In genomic region chr3:177602601-177603136, GRCh38 we compare ENCODE assay signal across 8 cellular contexts.
A peak's percentile ranks its signal among the peaks of the same experiment; 100 is the strongest.
DNase-seq lines count a peak whose midpoint lies in the region; ATAC-seq and TF ChIP-seq lines count a peak whose summit lies in the region.
"Had no signal": no experiment of that assay in that cellular context is flagged by ENCODE, and none has a peak within 500 bp of the region (broad histone marks: within the 10 kb centered on the region; RNA-seq: fewer than 3 reads in every experiment).

No MANE protein-coding gene starts in this region.

- ATAC-seq in GM18511 (IDR thresholded peaks at IDR 0.05; ENCODE audit: unreplicated experiment), result peak; percentile 19

- DNase-seq in NCI-H1436 treated with DMSO at 0.1 percent for 48 hours (lab: John Stamatoyannopoulos, UW), result peak; percentile 70
- DNase-seq in MCF 10A (ENCODE audit: unreplicated experiment), result peak; percentile 16
- no peak for DNase-seq in prostate gland (ENCODE audit: low spot score)
- DNase-seq in NCI-H1930 (lab: John Stamatoyannopoulos, UW), result no peak
- no peak for DNase-seq in stimulated activated CD4-positive, alpha-beta T cell treated with anti-CD3 and anti-CD28 coated beads, Interleukin-12 subunit alpha, Interleukin-12 subunit beta, amount 100 ng/mL, for 4 hours
- DNase-seq in endodermal cell, result no peak
- DNase-seq: retina had no signal

- POLR2A ChIA-PET in MCF 10A (lab: Yijun Ruan, JAX), result interaction anchor here (0.6 to 1.3 kb wide), 4 partner anchors 8 to 687 kb away, joined by 3 to 4 read pairs (median 3); no protein-coding TSS in a partner anchor

- peaks cover 10% of the 10 kb centered on the region for H3K4me1 ChIP-seq in prostate gland (replicated peaks)
- H3K4me1 ChIP-seq in endodermal cell (ENCODE audit: control insufficient read depth, insufficient read depth, low read length), result peaks cover 3% of the 10 kb centered on the region

- H3K4me3 Mint-ChIP-seq in MCF 10A (ENCODE audit: unreplicated experiment), result no peak overlapping the region
- H3K4me3 Mint-ChIP-seq in endodermal cell, result no peak overlapping the region

- no peak for TF ChIP-seq CTCF in MCF 10A (IDR thresholded peaks at IDR 0.05; ENCODE audit: unreplicated experiment)
- no peak for TF ChIP-seq CTCF in prostate gland (IDR thresholded peaks at IDR 0.05)
- no peak for TF ChIP-seq CTCF in endodermal cell (conservative IDR thresholded peaks at IDR 0.05)

- H3K27ac Mint-ChIP-seq in MCF 10A (ENCODE audit: low read depth, unreplicated experiment) (no peak overlapping the region), endodermal cell (no peak overlapping the region)

- H3K27me3 Mint-ChIP-seq in MCF 10A (ENCODE audit: insufficient read depth, unreplicated experiment) (no peaks in the 10 kb centered on the region), endodermal cell (ENCODE audit: insufficient read depth) (no peaks in the 10 kb centered on the region)

- H3K9me3 Mint-ChIP-seq in MCF 10A (ENCODE audit: unreplicated experiment) (no peaks in the 10 kb centered on the region), endodermal cell (peaks cover 11% of the 10 kb centered on the region)

- no TSS peak for BruUV-seq in MCF 10A (replicated peaks; lab: Mats Ljungman, UMichigan)

- H3K9me3 ChIP-seq in prostate gland (no peaks in the 10 kb centered on the region), endodermal cell (ENCODE audit: control insufficient read depth, low read length) (peaks cover 15% of the 10 kb centered on the region)

- H3K4me3 ChIP-seq in prostate gland (no peak overlapping the region), endodermal cell (ENCODE audit: low read length) (no peak overlapping the region)

- no peaks in the 10 kb centered on the region for H3K36me3 ChIP-seq in prostate gland
- H3K36me3 ChIP-seq in endodermal cell (ENCODE audit: control insufficient read depth, insufficient read depth, low read length), result no peaks in the 10 kb centered on the region

- intact Hi-C loops in MCF 10A (cut with micrococcal nuclease), result no loop called here
- intact Hi-C loops in prostate gland (cut with DNase I), result no loop called here

- H3K27me3 ChIP-seq in prostate gland (replicated peaks; ENCODE audit: insufficient read depth), result no peaks in the 10 kb centered on the region
- no peaks in the 10 kb centered on the region for H3K27me3 ChIP-seq in endodermal cell (ENCODE audit: control insufficient read depth, insufficient read depth, low read length, poor library complexity, severe bottlenecking)

- no peak overlapping the region for H3K9ac ChIP-seq in endodermal cell (ENCODE audit: extremely low read depth, low read length, poor library complexity, severe bottlenecking)

- 28% methylated on average over 2 of the region's 2 CpGs for WGBS in prostate gland
- 98% methylated on average over 2 of the region's 2 CpGs; no CpG with 5 or more reads in 1 of the 2 experiments for WGBS in endodermal cell (ENCODE audit: insufficient coverage in 1 of 2, insufficient read length in 1 of 2), 2 experiments

- CTCF ChIA-PET in MCF 10A (lab: Yijun Ruan, JAX), result interaction anchor here (0.6 kb wide), 2 partner anchors 232 to 306 kb away, joined by 3 to 4 read pairs; no protein-coding TSS in a partner anchor

- TF ChIP-seq POLR2A in prostate gland (IDR thresholded peaks at IDR 0.05), result no peak

- H3K4me1 Mint-ChIP-seq in MCF 10A (ENCODE audit: insufficient read depth, unreplicated experiment) (peaks cover 43% of the 10 kb centered on the region), endodermal cell (peaks cover 23% of the 10 kb centered on the region)

- H3K27ac ChIP-seq in prostate gland (peak overlapping the region; percentile 57 to 77), endodermal cell (ENCODE audit: low read depth, low read length) (no peak overlapping the region)

- no peaks in the 10 kb centered on the region for H3K36me3 Mint-ChIP-seq in MCF 10A (ENCODE audit: insufficient read depth, unreplicated experiment)
- no peaks in the 10 kb centered on the region for H3K36me3 Mint-ChIP-seq in endodermal cell (ENCODE audit: low read depth)

Comparison
In these comparisons a context has a peak if more than half of its experiments do, and no peak if none do; other contexts are left out.
1. DNase-seq: peak in NCI-H1436 treated with DMSO at 0.1 percent for 48 hours (single experiment) and MCF 10A (single experiment); none in prostate gland (single experiment), NCI-H1930 (0 of 2), stimulated activated CD4-positive, alpha-beta T cell treated with anti-CD3 and anti-CD28 coated beads, Interleukin-12 subunit alpha, Interleukin-12 subunit beta, amount 100 ng/mL, for 4 hours (single experiment) and endodermal cell (single experiment).